ENCODE assay signal across 8 cellular contexts in genomic region chr10:102960158-102960557, GRCh38.
"Had no signal": no experiment of that assay in that cellular context is flagged by ENCODE, and none has a peak within 500 bp of the region (broad histone marks: within the 10 kb centered on the region; RNA-seq: fewer than 3 reads in every experiment).

No MANE protein-coding gene starts in this region.

- H3K27ac ChIP-seq: GM23248, HL-60 had no signal

- H3K27ac Mint-ChIP-seq: IgD-negative memory B cell had no signal

- H2AFZ ChIP-seq: GM23248 had no signal

- H3K36me3 ChIP-seq: HAP-1 had no signal

- H3K27me3 Mint-ChIP-seq: IgD-negative memory B cell had no signal

- H3K4me3 ChIP-seq: GM23248, HAP-1 had no signal

- H3K4me3 Mint-ChIP-seq: IgD-negative memory B cell had no signal

- ATAC-seq: HCT116 had no signal

- DNase-seq: GM23248, GOT3, H7, KG1 had no signal

- H3K36me3 Mint-ChIP-seq: IgD-negative memory B cell had no signal

- H3K9ac ChIP-seq: GM23248 had no signal

- H3K9me3 ChIP-seq: HAP-1 had no signal

- H3K4me1 ChIP-seq: HAP-1 had no signal
